8 cellular contexts compared by ENCODE assay signal in genomic region chr20:56393653-56394052, GRCh38. TPM values are rescaled to one million over a fixed set of nuclear protein-coding genes. Genes with fewer than 3 reads are reported as not detected.
DNase-seq lines count a peak whose midpoint lies in the region; ATAC-seq, FAIRE-seq and TF ChIP-seq lines count a peak whose summit lies in the region.

No MANE protein-coding gene starts in this region.

- POLR2A ChIA-PET in GM12878 (lab: Charles Lee): interaction anchor here (1.2 kb wide), 1 partner anchor 12 kb away, joined by 4 read pairs; no protein-coding TSS in a partner anchor

- in situ Hi-C loops in GM12878 (cut with MboI): no loop called here

- FAIRE-seq in GM12878 (lab: Jason Lieb, UNC): no peak

- WGBS in heart right ventricle, 2 donors: 74 to 75% methylated on average over 8 of the region's 8 CpGs
- WGBS in GM12878 (ENCODE audit: insufficient coverage, insufficient replicate concordance, low lambda C conversion rate, missing lambda C conversion rate): 94% methylated on average over 8 of the region's 8 CpGs

- intact Hi-C loops in heart right ventricle (cut with DNase I): loop anchor here in 4 of 10 donors (2.0 to 10.0 kb wide), 5 partner anchors 35 to 181 kb away; partner anchors contain the start of genes RTF2 (in 4 of the 4) and FAM210B (in 2 of the 4)
- intact Hi-C loops in cardiac septum (cut with DNase I): no loop called here
- intact Hi-C loops in GM12878 (cut with micrococcal nuclease; ENCODE audit: unreplicated experiment): loop anchor here (2.0 kb wide), 1 partner anchor 75 kb away; the partner anchor contains the start of gene RTF2
- intact Hi-C loops in lower lobe of right lung (cut with DNase I): loop anchor here (10.0 kb wide), 1 partner anchor 71 kb away; the partner anchor contains the start of gene RTF2
- intact Hi-C loops in upper lobe of right lung (cut with DNase I): no loop called here

- no peak for DNase-seq in heart right ventricle
- DNase-seq in cardiac septum (ENCODE audit: low spot score): no peak
- DNase-seq in GM12878 (ENCODE audit: low read depth, low spot score): no peak
- no peak for DNase-seq in lower lobe of right lung
- no peak for DNase-seq in upper lobe of right lung
- no peak for DNase-seq in AML-193 (lab: John Stamatoyannopoulos, UW)
- DNase-seq in DMS153 (lab: John Stamatoyannopoulos, UW): no peak

- TF ChIP-seq POLR2A in GM12878 (IDR thresholded peaks at IDR 0.05; ENCODE audit: low read depth, low read length): no peak

- H4K20me1 ChIP-seq in GM12878 (ENCODE audit: control insufficient read depth, insufficient read depth): no peaks in the 10 kb centered on the region

- peak overlapping the region; percentile 98 for H3K4me2 ChIP-seq in GM12878 (ENCODE audit: control insufficient read depth, insufficient read depth)

- ATAC-seq in heart right ventricle: no peak
- no peak for ATAC-seq in GM12878
- no peak for ATAC-seq in lower lobe of right lung
- ATAC-seq in upper lobe of right lung: no peak
- ATAC-seq in GM21367 (IDR thresholded peaks at IDR 0.05; ENCODE audit: unreplicated experiment): no peak

- H3K9me3 ChIP-seq in heart right ventricle (no peaks in the 10 kb centered on the region), GM12878 (replicated peaks; ENCODE audit: control insufficient read depth, insufficient read depth, low read length) (no peaks in the 10 kb centered on the region), lower lobe of right lung (no peaks in the 10 kb centered on the region), upper lobe of right lung (no peaks in the 10 kb centered on the region)

- peak overlapping the region; percentile 90 for H3K9ac ChIP-seq in GM12878 (ENCODE audit: control insufficient read depth, insufficient read depth, low read length)

- H3K27me3 ChIP-seq in heart right ventricle (no peaks in the 10 kb centered on the region), GM12878 (replicated peaks in 1 of 2; ENCODE audit: control insufficient read depth in 2 of 2, insufficient read depth in 2 of 2, low read length in 1 of 2) (no peaks in the 10 kb centered on the region), lower lobe of right lung (ENCODE audit: low read depth) (no peaks in the 10 kb centered on the region), upper lobe of right lung (no peaks in the 10 kb centered on the region)

- H3K27ac ChIP-seq in heart right ventricle (peak overlapping the region in 1 of 10 donors; percentile 93), GM12878 (ENCODE audit: control insufficient read depth, insufficient read depth) (peak overlapping the region; percentile 78), lower lobe of right lung (peak overlapping the region; percentile 28), upper lobe of right lung (no peak overlapping the region)

- no peak overlapping the region for H2AFZ ChIP-seq in GM12878 (ENCODE audit: control insufficient read depth, low read depth, low read length)

- TF ChIP-seq EP300 in GM12878 (IDR thresholded peaks at IDR 0.05; ENCODE audit: borderline replicate concordance in 1 of 2, control insufficient read depth in 1 of 2, low read depth in 2 of 2, low read length in 2 of 2): no peak

- H3K36me3 ChIP-seq in heart right ventricle (peaks cover 0 to 51% (median 31%) of the 10 kb centered on the region in 9 donors), GM12878 (ENCODE audit: control insufficient read depth in 2 of 2, insufficient read depth in 2 of 2, low read length in 1 of 2) (peaks cover 7 to 13% of the 10 kb centered on the region in 2 experiments), lower lobe of right lung (peaks cover 34% of the 10 kb centered on the region), upper lobe of right lung (peaks cover 35% of the 10 kb centered on the region)

- RAD21 ChIA-PET in GM12878 (lab: Charles Lee; ENCODE audit: unreplicated experiment): interaction anchor here (2.5 kb wide), 1 partner anchor 19 kb away, joined by 8 read pairs; the partner anchor contains the start of gene CASS4

- CTCF ChIA-PET in GM12878 (lab: Yijun Ruan, JAX): interaction anchor here (0.8 to 1.7 kb wide), 3 partner anchors 18 to 146 kb away, joined by 3 to 4 read pairs (median 3); partner anchors contain the start of genes CASS4 and MC3R

- H3K4me3 ChIP-seq in heart right ventricle (peak overlapping the region in 9 of 10 donors; percentile 73 to 94 (median 81)), GM12878 (peak overlapping the region; percentile 99), lower lobe of right lung (peak overlapping the region; percentile 94), upper lobe of right lung (peak overlapping the region; percentile 58)

- SMC1A ChIA-PET in GM12878 (lab: Charles Lee; ENCODE audit: uncharacterized antibody, unreplicated experiment): interaction anchor here (0.7 to 3.8 kb wide), 2 partner anchors 16 to 76 kb away, joined by 3 to 14 read pairs; partner anchors contain the start of gene RTF2

- no TSS peak for BruUV-seq in GM12878 (replicated peaks; lab: Mats Ljungman, UMichigan)

- H3K79me2 ChIP-seq in GM12878 (ENCODE audit: control insufficient read depth, insufficient read depth, low read length): peaks cover 60% of the 10 kb centered on the region

- no peak for TF ChIP-seq RAD21 in GM12878 (IDR thresholded peaks at IDR 0.05; ENCODE audit: insufficient read depth, low read depth, low read length)

- peaks cover 2 to 31% (median 23%) of the 10 kb centered on the region in 9 donors for H3K4me1 ChIP-seq in heart right ventricle
- peaks cover 3% of the 10 kb centered on the region; the same call in 1 of the 2 replicates for H3K4me1 ChIP-seq in GM12878 (ENCODE audit: control insufficient read depth, insufficient read depth, low read length)
- H3K4me1 ChIP-seq in lower lobe of right lung: peaks cover 26% of the 10 kb centered on the region
- peaks cover 18% of the 10 kb centered on the region for H3K4me1 ChIP-seq in upper lobe of right lung

- TF ChIP-seq CTCF in heart right ventricle (IDR thresholded peaks at IDR 0.05) (no peak), GM12878 (IDR thresholded peaks at IDR 0.05 in 2 of 3, conservative IDR thresholded peaks at IDR 0.05 in 1 of 3; ENCODE audit: control insufficient read depth in 2 of 3, extremely low read depth in 1 of 3, insufficient read depth in 1 of 3, low read depth in 3 of 3, low read length in 3 of 3) (no peak), lower lobe of right lung (IDR thresholded peaks at IDR 0.05) (no peak), upper lobe of right lung (IDR thresholded peaks at IDR 0.05) (no peak)

RNA-seq across cellular contexts. Expression of gene CSTF1, which starts 1.2 kb away (rescaled TPM):
- 10 to 100 TPM; 16.3 to 23.7 (median 21.6) TPM for total RNA-seq in heart right ventricle
- polyA plus RNA-seq in heart right ventricle: 10 to 100 TPM in 1 of 2 donors, 1 to 10 TPM in 1; 3.7 to 11.3 TPM
- 15.3 TPM for total RNA-seq in cardiac septum
- 45.6 and 47.2 TPM in 2 replicates for total RNA-seq in GM12878 (2013; cell fraction: nucleolus; rRNA removed)
- 41.9 and 42.7 TPM in 2 replicates for total RNA-seq in GM12878 (2014; rRNA removed)
- 42.5 and 45.8 TPM in 2 replicates for total RNA-seq in GM12878 (2014; rRNA removed; fragmentation: Illumina TruSeq; extraction: Trizol)
- 39.7 and 41.8 TPM in 2 replicates for total RNA-seq in GM12878 (2021)
- 23.0 TPM for polyA plus RNA-seq in GM12878 (2011; ENCODE audit: low read depth)
- 81.4 and 89.1 TPM in 2 replicates for polyA plus RNA-seq in GM12878 (2011; rRNA removed)
- 71.6 and 81.5 TPM in 2 replicates for polyA plus RNA-seq in GM12878 (2011; cell fraction: cytosol; rRNA removed)
- polyA plus RNA-seq in GM12878 (2011; cell fraction: nucleus; rRNA removed): 60.9 and 66.0 TPM in 2 replicates
- 31.3 and 34.4 TPM in 2 replicates for polyA plus RNA-seq in GM12878 (2012)
- 56.2 and 57.8 TPM in 2 replicates for polyA plus RNA-seq in GM12878 (2014; fragmentation: Illumina TruSeq; extraction: Trizol)
- 10 to 100 TPM; 63.3 to 66.0 TPM for polyA plus RNA-seq in GM12878 (2014; fragmentation: Nextera tagmentation; extraction: Ambion mirVana)
- 44.9 and 47.2 TPM in 2 replicates for polyA plus RNA-seq in GM12878 (2014; rRNA removed)
- polyA plus RNA-seq in GM12878 (2016; fragmentation: Nextera tagmentation; extraction: Ambion mirVana): 10 to 100 TPM; 43.3 to 54.5 TPM
- polyA minus RNA-seq in GM12878 (2011; rRNA and poly(A)+ RNA removed): 115 and 172 TPM in 2 replicates
- polyA minus RNA-seq in GM12878 (2011; cell fraction: cytosol; rRNA and poly(A)+ RNA removed): 28.7 and 32.7 TPM in 2 replicates
- 30.7 and 45.1 TPM in 2 replicates for polyA minus RNA-seq in GM12878 (2011; cell fraction: nucleus; rRNA and poly(A)+ RNA removed)
- total RNA-seq in lower lobe of right lung: 24.4 TPM
- total RNA-seq in upper lobe of right lung: 27.8 TPM

RNA-seq across cellular contexts. Expression of gene AURKA, which starts 1.6 kb away (rescaled TPM):
- total RNA-seq in heart right ventricle (10 to 100 TPM in 1 of 10 donors, 1 to 10 TPM in 9; 3.9 to 12.2 (median 7.5) TPM), cardiac septum (3.2 TPM), GM12878 (2014; rRNA removed) (57.3 and 63.1 TPM in 2 replicates), GM12878 (2014; rRNA removed; fragmentation: Illumina TruSeq; extraction: Trizol) (67.9 and 71.6 TPM in 2 replicates), GM12878 (2021) (59.4 and 61.2 TPM in 2 replicates), lower lobe of right lung (2.5 TPM), upper lobe of right lung (1.5 TPM)
- polyA plus RNA-seq in heart right ventricle (10 to 100 TPM in 1 of 2 donors, 1 to 10 TPM in 1; 2.4 to 11.0 TPM), GM12878 (2011; rRNA removed) (87.6 and 108 TPM in 2 replicates), GM12878 (2014; fragmentation: Illumina TruSeq; extraction: Trizol) (98.7 and 113 TPM in 2 replicates), GM12878 (2014; fragmentation: Nextera tagmentation; extraction: Ambion mirVana) (10 to 100 TPM; 70.9 to 75.2 TPM), GM12878 (2014; rRNA removed) (58.3 and 60.8 TPM in 2 replicates), GM12878 (2016; fragmentation: Nextera tagmentation; extraction: Ambion mirVana) (100 to 1,000 TPM; 120 to 122 TPM)
- 18.8 and 19.4 TPM in 2 replicates for total RNA-seq in GM12878 (2013; cell fraction: nucleolus; rRNA removed)
- polyA plus RNA-seq in GM12878 (2011; ENCODE audit: low read depth): 20.0 TPM
- polyA plus RNA-seq in GM12878 (2011; cell fraction: cytosol; rRNA removed): 66.6 and 74.8 TPM in 2 replicates
- polyA plus RNA-seq in GM12878 (2011; cell fraction: nucleus; rRNA removed): 37.8 and 38.0 TPM in 2 replicates
- polyA plus RNA-seq in GM12878 (2012): 19.8 and 28.8 TPM in 2 replicates
- 55.3 and 61.1 TPM in 2 replicates for polyA minus RNA-seq in GM12878 (2011; rRNA and poly(A)+ RNA removed)
- polyA minus RNA-seq in GM12878 (2011; cell fraction: cytosol; rRNA and poly(A)+ RNA removed): 31.7 and 35.6 TPM in 2 replicates
- 11.7 and 18.3 TPM in 2 replicates for polyA minus RNA-seq in GM12878 (2011; cell fraction: nucleus; rRNA and poly(A)+ RNA removed)

RNA-seq across cellular contexts. Expression of gene CASS4, which starts 18.4 kb away (rescaled TPM):
- total RNA-seq in heart right ventricle: 1 to 10 TPM in 1 of 10 donors, under 1 TPM in 9; 0.22 to 2.8 (median 0.77) TPM
- polyA plus RNA-seq in heart right ventricle: under 1 TPM; 0.35 to 0.37 TPM
- total RNA-seq in cardiac septum: 0.30 TPM
- total RNA-seq in GM12878 (2013; cell fraction: nucleolus; rRNA removed): 0.47 TPM in 1 of 2 replicates, not detected in the other
- 0.06 and 0.11 TPM in 2 replicates for total RNA-seq in GM12878 (2014; rRNA removed)
- total RNA-seq in GM12878 (2014; rRNA removed; fragmentation: Illumina TruSeq; extraction: Trizol): 0.09 and 0.14 TPM in 2 replicates
- total RNA-seq in GM12878 (2021): 0.19 and 0.21 TPM in 2 replicates
- 0.14 TPM for polyA plus RNA-seq in GM12878 (2011; ENCODE audit: low read depth)
- 0.10 and 0.11 TPM in 2 replicates for polyA plus RNA-seq in GM12878 (2011; rRNA removed)
- 0.01 and 0.03 TPM in 2 replicates for polyA plus RNA-seq in GM12878 (2011; cell fraction: cytosol; rRNA removed)
- 0.09 and 0.15 TPM in 2 replicates for polyA plus RNA-seq in GM12878 (2011; cell fraction: nucleus; rRNA removed)
- 0.13 and 0.22 TPM in 2 replicates for polyA plus RNA-seq in GM12878 (2012)
- polyA plus RNA-seq in GM12878 (2014; fragmentation: Illumina TruSeq; extraction: Trizol): 0.13 and 0.21 TPM in 2 replicates
- under 1 TPM; 0.04 to 0.11 TPM for polyA plus RNA-seq in GM12878 (2014; fragmentation: Nextera tagmentation; extraction: Ambion mirVana)
- polyA plus RNA-seq in GM12878 (2014; rRNA removed): 0.04 and 0.24 TPM in 2 replicates
- polyA plus RNA-seq in GM12878 (2016; fragmentation: Nextera tagmentation; extraction: Ambion mirVana): under 1 TPM in 1 of 2 experiments, not detected in 1; 0.05 TPM
- polyA minus RNA-seq in GM12878 (2011; rRNA and poly(A)+ RNA removed): 0.10 and 0.15 TPM in 2 replicates
- polyA minus RNA-seq in GM12878 (2011; cell fraction: cytosol; rRNA and poly(A)+ RNA removed): not detected in 2 replicates
- polyA minus RNA-seq in GM12878 (2011; cell fraction: nucleus; rRNA and poly(A)+ RNA removed): 0.10 and 0.12 TPM in 2 replicates
- 23.9 TPM for total RNA-seq in lower lobe of right lung
- 40.2 TPM for total RNA-seq in upper lobe of right lung

RNA-seq across cellular contexts. Expression of gene FAM210B, which starts 34.9 kb away (rescaled TPM):
- total RNA-seq in heart right ventricle (10 to 100 TPM; 48.8 to 85.2 (median 57.6) TPM), cardiac septum (41.5 TPM), GM12878 (2014; rRNA removed) (0.56 and 1.1 TPM in 2 replicates), GM12878 (2014; rRNA removed; fragmentation: Illumina TruSeq; extraction: Trizol) (0.51 and 0.94 TPM in 2 replicates), GM12878 (2021) (0.51 and 0.58 TPM in 2 replicates), lower lobe of right lung (36.4 TPM), upper lobe of right lung (39.5 TPM)
- polyA plus RNA-seq in heart right ventricle (10 to 100 TPM; 27.1 to 36.2 TPM), GM12878 (2011; rRNA removed) (1.4 and 1.8 TPM in 2 replicates), GM12878 (2014; fragmentation: Illumina TruSeq; extraction: Trizol) (0.79 and 0.97 TPM in 2 replicates), GM12878 (2014; fragmentation: Nextera tagmentation; extraction: Ambion mirVana) (under 1 TPM; 0.13 to 0.38 TPM), GM12878 (2014; rRNA removed) (0.46 and 0.53 TPM in 2 replicates), GM12878 (2016; fragmentation: Nextera tagmentation; extraction: Ambion mirVana) (1 to 10 TPM; 1.3 TPM)
- 1.3 and 1.7 TPM in 2 replicates for total RNA-seq in GM12878 (2013; cell fraction: nucleolus; rRNA removed)
- polyA plus RNA-seq in GM12878 (2011; ENCODE audit: low read depth): 0.71 TPM
- 0.94 and 1.1 TPM in 2 replicates for polyA plus RNA-seq in GM12878 (2011; cell fraction: cytosol; rRNA removed)
- 0.16 and 0.79 TPM in 2 replicates for polyA plus RNA-seq in GM12878 (2011; cell fraction: nucleus; rRNA removed)
- 1.3 and 1.4 TPM in 2 replicates for polyA plus RNA-seq in GM12878 (2012)
- polyA minus RNA-seq in GM12878 (2011; rRNA and poly(A)+ RNA removed): 0.36 and 1.0 TPM in 2 replicates
- polyA minus RNA-seq in GM12878 (2011; cell fraction: cytosol; rRNA and poly(A)+ RNA removed): 0.40 and 0.94 TPM in 2 replicates
- 0.12 and 1.1 TPM in 2 replicates for polyA minus RNA-seq in GM12878 (2011; cell fraction: nucleus; rRNA and poly(A)+ RNA removed)

Comparison
In these comparisons a context has a peak if more than half of its experiments do, and no peak if none do; other contexts are left out.
1. intact Hi-C loops: an anchor here in GM12878 (2.0 kb wide) and lower lobe of right lung (10.0 kb wide); none called in cardiac septum and upper lobe of right lung.